ENCODE assay signal across 8 cellular contexts in the genomic region with DNA sequence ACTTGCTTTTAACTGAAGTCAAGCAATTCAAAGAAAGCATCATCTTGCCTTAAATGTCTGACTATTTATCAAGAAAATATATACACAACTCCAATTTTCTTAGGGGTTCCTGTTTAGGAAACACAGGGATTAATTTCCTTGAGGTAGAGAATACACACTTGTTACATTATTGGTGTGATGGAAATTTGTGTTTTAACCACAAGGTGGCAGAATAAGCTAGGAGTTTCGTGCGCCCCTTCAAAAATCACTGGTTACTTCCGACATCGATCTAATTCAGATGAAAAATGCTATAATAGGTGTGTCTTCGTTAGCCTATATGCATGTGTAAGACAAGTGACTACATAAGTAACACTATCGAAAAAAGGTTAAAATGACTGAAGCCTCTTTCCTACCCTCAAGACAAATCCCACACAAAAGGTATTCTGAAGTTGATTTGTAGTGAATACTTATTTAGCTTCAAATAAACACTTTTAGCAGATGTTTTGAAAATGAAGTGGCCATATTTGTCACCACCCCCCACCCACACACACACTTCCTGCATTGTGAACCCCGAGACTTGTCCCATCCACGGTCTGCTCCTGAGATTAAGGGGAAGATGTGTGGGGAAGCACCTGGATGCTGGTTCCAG.
DNase-seq lines count a peak whose midpoint lies in the region; ATAC-seq and TF ChIP-seq lines count a peak whose summit lies in the region.

No MANE protein-coding gene starts in this region.

- no peak for TF ChIP-seq POLR2A in sigmoid colon (IDR thresholded peaks at IDR 0.05)

- no peaks in the 10 kb centered on the region for H3K9me3 ChIP-seq in sigmoid colon

- H3K36me3 ChIP-seq in sigmoid colon = no peaks in the 10 kb centered on the region

- CTCF ChIA-PET in RWPE1 (lab: Yijun Ruan, JAX) = no interaction called here

- DNase-seq in COLO668 (lab: John Stamatoyannopoulos, UW; ENCODE audit: unreplicated experiment) (peak; percentile 11), HT-29 (ENCODE audit: low spot score) (peak; percentile 30), RWPE1 (ENCODE audit: low spot score) (peak; percentile 13), fibroblast of pulmonary artery (ENCODE audit: low read depth) (peak; percentile 66), sigmoid colon (no peak), amniotic stem cell (lab: John Stamatoyannopoulos, UW) (no peak)
- no peak for DNase-seq in stimulated activated CD4-positive, alpha-beta T cell treated with anti-CD3 and anti-CD28 coated beads, Interleukin-1b, Interleukin-23, amount 100 ng/mL, for 48 hours

- POLR2A ChIA-PET in RWPE1 (lab: Yijun Ruan, JAX; ENCODE audit: low non-redundant PET) = no interaction called here

- no peak for TF ChIP-seq EP300 in sigmoid colon (IDR thresholded peaks at IDR 0.05)

- intact Hi-C loops in sigmoid colon (cut with DNase I) = no loop called here

- ATAC-seq in GM19043 (IDR thresholded peaks at IDR 0.05; ENCODE audit: low read depth, unreplicated experiment) = peak; percentile 59

- no peaks in the 10 kb centered on the region for H3K27me3 ChIP-seq in sigmoid colon

- TF ChIP-seq CTCF in RWPE1 (conservative IDR thresholded peaks at IDR 0.05; ENCODE audit: low read depth) = peak; percentile 61
- TF ChIP-seq CTCF in fibroblast of pulmonary artery (IDR thresholded peaks at IDR 0.05; ENCODE audit: low read length, missing control alignments) = peak; percentile 59
- peak; percentile 13 to 59 (median 27) for TF ChIP-seq CTCF in sigmoid colon (IDR thresholded peaks at IDR 0.05)

- 5 to 11% methylated on average over 8 of the region's 8 CpGs for whole genome bisulfite sequencing in sigmoid colon, 2 donors

- H3K4me1 ChIP-seq in sigmoid colon = no peaks in the 10 kb centered on the region

- H3K27ac ChIP-seq in RWPE1 = no peak overlapping the region
- H3K27ac ChIP-seq in sigmoid colon = no peak overlapping the region

- H3K4me3 ChIP-seq in fibroblast of pulmonary artery (replicated peaks; ENCODE audit: low read depth, low read length) = no peak overlapping the region
- H3K4me3 ChIP-seq in sigmoid colon = no peak overlapping the region

Comparison
In these comparisons a context has a peak if more than half of its experiments do, and no peak if none do; other contexts are left out.
1. DNase-seq: peak in COLO668 (single experiment), HT-29 (single experiment), RWPE1 (single experiment) and fibroblast of pulmonary artery (single experiment); none in sigmoid colon (single experiment), amniotic stem cell (single experiment) and stimulated activated CD4-positive, alpha-beta T cell treated with anti-CD3 and anti-CD28 coated beads, Interleukin-1b, Interleukin-23, amount 100 ng/mL, for 48 hours (single experiment).
2. Peak in every context shown above with its lines, with median percentiles within 50 percentile points of each other: CTCF ChIP-seq.